ENCODE assay signal across 1 cellular context in the genomic region with DNA sequence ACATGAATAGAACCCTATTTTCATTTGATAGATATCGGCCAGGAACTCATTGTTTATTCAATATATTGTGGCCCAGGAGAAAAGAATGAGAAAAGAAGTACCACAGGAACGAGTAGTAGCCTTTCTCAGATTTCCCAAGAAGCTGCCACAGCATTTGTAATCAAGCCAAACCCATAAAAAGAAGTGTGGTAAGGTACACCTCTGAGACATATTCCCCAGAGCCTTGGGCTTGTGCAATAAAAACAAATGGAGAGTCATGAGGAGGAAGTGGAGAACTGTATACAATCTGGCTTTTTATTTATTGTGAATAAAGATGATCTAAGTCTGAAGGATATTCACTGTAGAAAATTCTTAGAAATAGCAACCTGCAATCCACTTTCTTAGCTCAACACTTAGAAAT.
A peak's percentile ranks its signal among the peaks of the same experiment; 100 is the strongest.
TF ChIP-seq lines count a peak whose summit lies in the region.

No MANE protein-coding gene starts in this region.

TF ChIP-seq in IMR-90, 13 proteins besides CTCF, POLR2A, EP300 and RAD21:
- peak; percentile 64; the same call in 1 of the 2 replicates for TF ChIP-seq CEBPB (IDR thresholded peaks at IDR 0.05; ENCODE audit: low read depth, low read length)
- no peak for TF ChIP-seq MXI1 (IDR thresholded peaks at IDR 0.05; ENCODE audit: borderline replicate concordance, low read depth, low read length)
